In the genomic region with DNA sequence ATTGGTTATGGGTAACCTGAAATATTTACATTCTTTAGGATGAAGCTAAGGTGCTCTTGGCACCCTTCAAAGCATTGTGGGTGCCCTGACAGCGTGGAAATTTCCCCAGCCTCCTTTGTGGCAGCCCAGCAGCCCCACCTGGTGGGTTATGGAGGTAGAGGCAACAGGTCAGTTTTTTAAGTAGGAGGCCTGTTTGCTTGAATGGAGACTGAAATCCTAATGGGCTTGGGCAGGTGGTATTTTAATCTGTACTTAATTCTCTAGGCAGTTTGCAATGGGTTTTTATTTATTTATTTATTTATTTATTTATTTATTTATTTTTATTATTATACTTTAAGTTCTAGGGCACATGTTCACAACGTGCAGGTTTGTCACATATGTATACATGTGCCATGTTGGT, we compare ENCODE assay signal across 9 cellular contexts.
DNase-seq lines count a peak whose midpoint lies in the region; ATAC-seq and TF ChIP-seq lines count a peak whose summit lies in the region.
"Had no signal": no experiment of that assay in that cellular context is flagged by ENCODE, and none has a peak within 500 bp of the region (broad histone marks: within the 10 kb centered on the region; RNA-seq: fewer than 3 reads in every experiment).

No MANE protein-coding gene starts in this region.

- H3K4me1 ChIP-seq in SJCRH30 (no peaks in the 10 kb centered on the region), right atrium auricular region (no peaks in the 10 kb centered on the region)
- H3K4me1 ChIP-seq: BLaER1 treated with 17β-estradiol and CSF1 and Interleukin-3, amounts not matched to agents 10 nM and 100 nM had no signal

- in situ Hi-C loops in G401 (cut with HindIII; ENCODE audit: low sequenced_read_pairs), result no loop called here

- ATAC-seq in HG03135 (IDR thresholded peaks at IDR 0.05; ENCODE audit: unreplicated experiment), result peak; percentile 57

- no peaks in the 10 kb centered on the region for H3K36me3 ChIP-seq in SJCRH30
- no peaks in the 10 kb centered on the region for H3K36me3 ChIP-seq in right atrium auricular region
- H3K36me3 ChIP-seq: BLaER1 treated with 17β-estradiol and CSF1 and Interleukin-3, amounts not matched to agents 10 nM and 100 nM had no signal

- H3K4me3 ChIP-seq in SJCRH30, result no peak overlapping the region
- H3K4me3 ChIP-seq in right atrium auricular region, result no peak overlapping the region
- H3K4me3 ChIP-seq: BLaER1 treated with 17β-estradiol and CSF1 and Interleukin-3, amounts not matched to agents 10 nM and 100 nM had no signal

- no peaks in the 10 kb centered on the region for H3K27me3 ChIP-seq in SJCRH30
- no peaks in the 10 kb centered on the region for H3K27me3 ChIP-seq in right atrium auricular region
- H3K27me3 ChIP-seq: BLaER1 treated with 17β-estradiol and CSF1 and Interleukin-3, amounts not matched to agents 10 nM and 100 nM had no signal

- H3K27ac ChIP-seq in SJCRH30 (no peak overlapping the region), right atrium auricular region (no peak overlapping the region)
- H3K27ac ChIP-seq: BLaER1 treated with 17β-estradiol and CSF1 and Interleukin-3, amounts not matched to agents 10 nM and 100 nM had no signal

- peak; percentile 0 to 54 (median 7) for DNase-seq in NCI-H1417 (lab: John Stamatoyannopoulos, UW)
- DNase-seq in NCI-H1417 treated with DMSO at 0.1 percent for 48 hours (lab: John Stamatoyannopoulos, UW), result no peak
- DNase-seq in SJCRH30, result peak; percentile 57 to 76
- peak; percentile 28 for DNase-seq in activated gamma-delta T cell treated with anti-CD3 and anti-CD28 coated beads, Interleukin-2, amount 50 U/mL, for 16 hours (ENCODE audit: low read depth)
- no peak for DNase-seq in right atrium auricular region (ENCODE audit: low spot score)
- DNase-seq in stimulated activated CD4-positive, alpha-beta T cell treated with anti-CD3 and anti-CD28 coated beads, Interleukin-2, amount 100 ng/mL, for 48 hours, result peak; percentile 40 to 54
- DNase-seq in G401 (ENCODE audit: low spot score), result no peak

- H3K9me3 ChIP-seq in SJCRH30 (replicated peaks), result no peaks in the 10 kb centered on the region
- no peaks in the 10 kb centered on the region for H3K9me3 ChIP-seq in right atrium auricular region

- TF ChIP-seq CTCF in right atrium auricular region (IDR thresholded peaks at IDR 0.05), result peak; percentile 20 to 68

Comparison
In these comparisons a context has a peak if more than half of its experiments do, and no peak if none do; other contexts are left out.
1. DNase-seq: peak in NCI-H1417 (3 of 3), SJCRH30 (2 of 2), activated gamma-delta T cell treated with anti-CD3 and anti-CD28 coated beads, Interleukin-2, amount 50 U/mL, for 16 hours (single experiment) and stimulated activated CD4-positive, alpha-beta T cell treated with anti-CD3 and anti-CD28 coated beads, Interleukin-2, amount 100 ng/mL, for 48 hours (2 of 2); none in NCI-H1417 treated with DMSO at 0.1 percent for 48 hours (single experiment), right atrium auricular region (single experiment) and G401 (single experiment).